ENCODE assay signal across 1 cellular context in the genomic region with DNA sequence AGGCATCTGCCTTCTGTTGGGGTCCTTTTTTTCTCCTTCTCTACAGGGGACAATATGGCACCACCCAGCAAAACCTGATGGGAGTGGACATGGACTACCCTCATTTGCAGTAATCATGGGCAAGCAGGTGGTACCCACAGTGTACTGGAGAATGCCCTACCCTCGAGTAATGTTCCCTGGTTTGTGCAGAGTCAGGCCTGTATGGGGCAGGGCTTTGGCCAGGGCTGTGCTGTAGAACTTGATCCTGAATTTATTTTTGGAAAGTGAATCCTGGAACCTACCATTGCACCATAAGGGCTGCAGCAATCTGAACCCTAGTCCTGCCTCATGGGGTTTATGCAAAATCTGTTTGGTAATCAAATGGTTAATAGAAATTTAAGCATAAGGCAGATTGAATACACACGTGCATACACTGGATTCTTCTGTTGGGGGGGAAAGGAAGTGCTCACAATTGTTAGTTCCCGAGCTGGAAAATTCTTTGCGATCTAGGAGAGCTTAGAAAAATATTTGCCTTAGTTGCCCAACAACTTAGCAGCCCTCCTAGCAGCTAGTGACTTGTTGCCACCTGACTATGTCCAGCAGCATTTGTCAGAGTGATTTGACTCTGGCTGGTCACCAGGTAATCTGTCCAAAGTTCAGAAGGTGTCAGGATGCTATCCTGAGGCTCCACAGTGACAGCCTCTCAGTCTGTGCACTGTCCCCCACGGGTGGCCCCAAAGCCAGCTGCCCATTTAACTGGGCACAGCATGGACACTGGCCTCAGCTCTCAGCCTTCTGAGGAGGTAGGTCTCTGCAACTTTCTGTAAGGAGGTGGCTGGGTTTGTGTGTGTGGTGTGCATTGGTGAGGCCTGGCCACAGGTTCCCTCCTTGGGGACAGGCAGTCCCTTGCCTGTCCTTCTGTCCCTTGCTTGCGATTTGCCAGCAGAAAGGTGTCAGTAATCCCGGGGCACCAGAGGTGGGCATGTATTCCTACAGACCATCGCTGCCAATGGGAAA.
TF ChIP-seq lines count a peak whose summit lies in the region.

No MANE protein-coding gene starts in this region.

TF ChIP-seq in HepG2, 621 proteins besides CTCF, POLR2A, EP300 and RAD21 (continued from another document and continues in another):
- TF ChIP-seq, protein P1, sequence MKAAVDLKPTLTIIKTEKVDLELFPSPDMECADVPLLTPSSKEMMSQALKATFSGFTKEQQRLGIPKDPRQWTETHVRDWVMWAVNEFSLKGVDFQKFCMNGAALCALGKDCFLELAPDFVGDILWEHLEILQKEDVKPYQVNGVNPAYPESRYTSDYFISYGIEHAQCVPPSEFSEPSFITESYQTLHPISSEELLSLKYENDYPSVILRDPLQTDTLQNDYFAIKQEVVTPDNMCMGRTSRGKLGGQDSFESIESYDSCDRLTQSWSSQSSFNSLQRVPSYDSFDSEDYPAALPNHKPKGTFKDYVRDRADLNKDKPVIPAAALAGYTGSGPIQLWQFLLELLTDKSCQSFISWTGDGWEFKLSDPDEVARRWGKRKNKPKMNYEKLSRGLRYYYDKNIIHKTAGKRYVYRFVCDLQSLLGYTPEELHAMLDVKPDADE (CRISPR knock-in tag; IDR thresholded peaks at IDR 0.05) = no peak
- TF ChIP-seq ZNF484 (CRISPR knock-in tag; IDR thresholded peaks at IDR 0.05; ENCODE audit: borderline replicate concordance, low read depth) = no peak
- no peak for TF ChIP-seq NFE2 (CRISPR knock-in tag; IDR thresholded peaks at IDR 0.05)
- TF ChIP-seq MAZ (IDR thresholded peaks at IDR 0.05; ENCODE audit: borderline replicate concordance, low read depth, low read length) = no peak
- TF ChIP-seq MAZ (CRISPR knock-in tag; IDR thresholded peaks at IDR 0.05; ENCODE audit: low read depth) = peak; percentile 32
- TF ChIP-seq ZBTB42 (CRISPR knock-in tag; IDR thresholded peaks at IDR 0.05) = no peak
- TF ChIP-seq MTA3 (CRISPR knock-in tag; IDR thresholded peaks at IDR 0.05) = no peak
- TF ChIP-seq SAP130 (CRISPR knock-in tag; IDR thresholded peaks at IDR 0.05; ENCODE audit: low read depth) = peak; percentile 95
- no peak for TF ChIP-seq FIP1L1 (IDR thresholded peaks at IDR 0.05; ENCODE audit: borderline replicate concordance, insufficient read depth, low read depth, low read length)
- TF ChIP-seq ZNF251 (CRISPR knock-in tag; IDR thresholded peaks at IDR 0.05) = no peak
- TF ChIP-seq, protein P2, sequence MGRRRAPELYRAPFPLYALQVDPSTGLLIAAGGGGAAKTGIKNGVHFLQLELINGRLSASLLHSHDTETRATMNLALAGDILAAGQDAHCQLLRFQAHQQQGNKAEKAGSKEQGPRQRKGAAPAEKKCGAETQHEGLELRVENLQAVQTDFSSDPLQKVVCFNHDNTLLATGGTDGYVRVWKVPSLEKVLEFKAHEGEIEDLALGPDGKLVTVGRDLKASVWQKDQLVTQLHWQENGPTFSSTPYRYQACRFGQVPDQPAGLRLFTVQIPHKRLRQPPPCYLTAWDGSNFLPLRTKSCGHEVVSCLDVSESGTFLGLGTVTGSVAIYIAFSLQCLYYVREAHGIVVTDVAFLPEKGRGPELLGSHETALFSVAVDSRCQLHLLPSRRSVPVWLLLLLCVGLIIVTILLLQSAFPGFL (CRISPR knock-in tag; IDR thresholded peaks at IDR 0.05) = no peak
- no peak for TF ChIP-seq ZNF841 (CRISPR knock-in tag; IDR thresholded peaks at IDR 0.05; ENCODE audit: borderline replicate concordance)
- TF ChIP-seq, protein P3, sequence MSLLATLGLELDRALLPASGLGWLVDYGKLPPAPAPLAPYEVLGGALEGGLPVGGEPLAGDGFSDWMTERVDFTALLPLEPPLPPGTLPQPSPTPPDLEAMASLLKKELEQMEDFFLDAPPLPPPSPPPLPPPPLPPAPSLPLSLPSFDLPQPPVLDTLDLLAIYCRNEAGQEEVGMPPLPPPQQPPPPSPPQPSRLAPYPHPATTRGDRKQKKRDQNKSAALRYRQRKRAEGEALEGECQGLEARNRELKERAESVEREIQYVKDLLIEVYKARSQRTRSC (CRISPR knock-in tag; IDR thresholded peaks at IDR 0.05; ENCODE audit: low read depth) = no peak
- no peak for TF ChIP-seq ZNF234 (CRISPR knock-in tag; conservative IDR thresholded peaks at IDR 0.05)
- peak; percentile 64 for TF ChIP-seq ASH2L (IDR thresholded peaks at IDR 0.05; ENCODE audit: insufficient read length, low read depth, low read length)
- TF ChIP-seq SRSF9 (IDR thresholded peaks at IDR 0.05; ENCODE audit: borderline replicate concordance, insufficient read depth, low read depth, low read length, poor library complexity, severe bottlenecking) = no peak
- TF ChIP-seq, protein P4, sequence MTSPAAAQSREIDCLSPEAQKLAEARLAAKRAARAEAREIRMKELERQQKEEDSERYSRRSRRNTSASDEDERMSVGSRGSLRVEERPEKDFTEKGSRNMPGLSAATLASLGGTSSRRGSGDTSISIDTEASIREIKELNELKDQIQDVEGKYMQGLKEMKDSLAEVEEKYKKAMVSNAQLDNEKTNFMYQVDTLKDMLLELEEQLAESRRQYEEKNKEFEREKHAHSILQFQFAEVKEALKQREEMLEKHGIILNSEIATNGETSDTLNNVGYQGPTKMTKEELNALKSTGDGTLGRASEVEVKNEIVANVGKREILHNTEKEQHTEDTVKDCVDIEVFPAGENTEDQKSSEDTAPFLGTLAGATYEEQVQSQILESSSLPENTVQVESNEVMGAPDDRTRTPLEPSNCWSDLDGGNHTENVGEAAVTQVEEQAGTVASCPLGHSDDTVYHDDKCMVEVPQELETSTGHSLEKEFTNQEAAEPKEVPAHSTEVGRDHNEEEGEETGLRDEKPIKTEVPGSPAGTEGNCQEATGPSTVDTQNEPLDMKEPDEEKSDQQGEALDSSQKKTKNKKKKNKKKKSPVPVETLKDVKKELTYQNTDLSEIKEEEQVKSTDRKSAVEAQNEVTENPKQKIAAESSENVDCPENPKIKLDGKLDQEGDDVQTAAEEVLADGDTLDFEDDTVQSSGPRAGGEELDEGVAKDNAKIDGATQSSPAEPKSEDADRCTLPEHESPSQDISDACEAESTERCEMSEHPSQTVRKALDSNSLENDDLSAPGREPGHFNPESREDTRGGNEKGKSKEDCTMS (CRISPR knock-in tag; conservative IDR thresholded peaks at IDR 0.05) = 0 out of 2 replicates have a peak, but pooled peaks have one; percentile 45
- TF ChIP-seq ZFYVE20 (CRISPR knock-in tag; IDR thresholded peaks at IDR 0.05; ENCODE audit: borderline replicate concordance, low read depth) = no peak
- TF ChIP-seq, protein P5, sequence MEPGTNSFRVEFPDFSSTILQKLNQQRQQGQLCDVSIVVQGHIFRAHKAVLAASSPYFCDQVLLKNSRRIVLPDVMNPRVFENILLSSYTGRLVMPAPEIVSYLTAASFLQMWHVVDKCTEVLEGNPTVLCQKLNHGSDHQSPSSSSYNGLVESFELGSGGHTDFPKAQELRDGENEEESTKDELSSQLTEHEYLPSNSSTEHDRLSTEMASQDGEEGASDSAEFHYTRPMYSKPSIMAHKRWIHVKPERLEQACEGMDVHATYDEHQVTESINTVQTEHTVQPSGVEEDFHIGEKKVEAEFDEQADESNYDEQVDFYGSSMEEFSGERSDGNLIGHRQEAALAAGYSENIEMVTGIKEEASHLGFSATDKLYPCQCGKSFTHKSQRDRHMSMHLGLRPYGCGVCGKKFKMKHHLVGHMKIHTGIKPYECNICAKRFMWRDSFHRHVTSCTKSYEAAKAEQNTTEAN (CRISPR knock-in tag; conservative IDR thresholded peaks at IDR 0.05) = peak; percentile 75
- TF ChIP-seq, protein P6, sequence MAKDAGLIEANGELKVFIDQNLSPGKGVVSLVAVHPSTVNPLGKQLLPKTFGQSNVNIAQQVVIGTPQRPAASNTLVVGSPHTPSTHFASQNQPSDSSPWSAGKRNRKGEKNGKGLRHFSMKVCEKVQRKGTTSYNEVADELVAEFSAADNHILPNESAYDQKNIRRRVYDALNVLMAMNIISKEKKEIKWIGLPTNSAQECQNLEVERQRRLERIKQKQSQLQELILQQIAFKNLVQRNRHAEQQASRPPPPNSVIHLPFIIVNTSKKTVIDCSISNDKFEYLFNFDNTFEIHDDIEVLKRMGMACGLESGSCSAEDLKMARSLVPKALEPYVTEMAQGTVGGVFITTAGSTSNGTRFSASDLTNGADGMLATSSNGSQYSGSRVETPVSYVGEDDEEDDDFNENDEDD (CRISPR knock-in tag; IDR thresholded peaks at IDR 0.05; ENCODE audit: borderline replicate concordance) = peak; percentile 25; the same call in 1 of the 2 replicates
- no peak for TF ChIP-seq CC2D1A (CRISPR knock-in tag; IDR thresholded peaks at IDR 0.05)
- peak; percentile 55; the same call in 1 of the 2 replicates for TF ChIP-seq ZSCAN21 (CRISPR knock-in tag; IDR thresholded peaks at IDR 0.05; ENCODE audit: borderline replicate concordance)
- TF ChIP-seq HCFC1 (IDR thresholded peaks at IDR 0.05; ENCODE audit: low read depth, low read length) = no peak
- peak; percentile 81 for TF ChIP-seq ZSCAN22 (CRISPR knock-in tag; IDR thresholded peaks at IDR 0.05)
- peak; percentile 99 for TF ChIP-seq ZNF761 (CRISPR knock-in tag; conservative IDR thresholded peaks at IDR 0.05)
- no peak; the same call in 1 of the 2 replicates for TF ChIP-seq ZSCAN31 (CRISPR knock-in tag; IDR thresholded peaks at IDR 0.05; ENCODE audit: low read depth)
- no peak for TF ChIP-seq HES4 (CRISPR knock-in tag; IDR thresholded peaks at IDR 0.05; ENCODE audit: borderline replicate concordance)
- TF ChIP-seq ZFP37 (CRISPR knock-in tag; IDR thresholded peaks at IDR 0.05; ENCODE audit: borderline replicate concordance) = no peak
- TF ChIP-seq, protein P7, sequence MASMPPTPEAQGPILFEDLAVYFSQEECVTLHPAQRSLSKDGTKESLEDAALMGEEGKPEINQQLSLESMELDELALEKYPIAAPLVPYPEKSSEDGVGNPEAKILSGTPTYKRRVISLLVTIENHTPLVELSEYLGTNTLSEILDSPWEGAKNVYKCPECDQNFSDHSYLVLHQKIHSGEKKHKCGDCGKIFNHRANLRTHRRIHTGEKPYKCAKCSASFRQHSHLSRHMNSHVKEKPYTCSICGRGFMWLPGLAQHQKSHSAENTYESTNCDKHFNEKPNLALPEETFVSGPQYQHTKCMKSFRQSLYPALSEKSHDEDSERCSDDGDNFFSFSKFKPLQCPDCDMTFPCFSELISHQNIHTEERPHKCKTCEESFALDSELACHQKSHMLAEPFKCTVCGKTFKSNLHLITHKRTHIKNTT (CRISPR knock-in tag; IDR thresholded peaks at IDR 0.05) = no peak
- TF ChIP-seq GPN1 (CRISPR knock-in tag; IDR thresholded peaks at IDR 0.05; ENCODE audit: borderline replicate concordance) = no peak
- TF ChIP-seq, protein P8, sequence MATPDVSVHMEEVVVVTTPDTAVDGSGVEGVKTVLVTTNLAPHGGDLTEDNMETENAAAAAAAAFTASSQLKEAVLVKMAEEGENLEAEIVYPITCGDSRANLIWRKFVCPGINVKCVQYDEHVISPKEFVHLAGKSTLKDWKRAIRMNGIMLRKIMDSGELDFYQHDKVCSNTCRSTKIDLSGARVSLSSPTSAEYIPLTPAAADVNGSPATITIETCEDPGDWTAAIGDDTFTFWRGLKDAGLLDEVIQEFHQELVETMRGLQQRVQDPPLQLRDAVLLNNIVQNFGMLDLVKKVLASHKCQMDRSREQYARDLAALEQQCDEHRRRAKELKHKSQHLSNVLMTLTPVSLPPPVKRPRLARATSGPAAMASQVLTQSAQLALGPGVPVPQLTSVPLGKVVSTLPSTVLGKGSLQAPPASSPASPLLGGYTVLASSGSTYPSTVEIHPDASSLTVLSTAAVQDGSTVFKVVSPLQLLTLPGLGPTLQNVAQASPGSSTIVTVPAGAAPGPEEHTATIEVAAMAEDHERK (CRISPR knock-in tag; IDR thresholded peaks at IDR 0.05; ENCODE audit: low read depth) = no peak
- no peak for TF ChIP-seq ZBTB7A (CRISPR knock-in tag; IDR thresholded peaks at IDR 0.05)
- TF ChIP-seq HNRNPL (IDR thresholded peaks at IDR 0.05; ENCODE audit: low read depth, low read length) = peak; percentile 89
- no peak for TF ChIP-seq ZBTB8A (CRISPR knock-in tag; IDR thresholded peaks at IDR 0.05; ENCODE audit: borderline replicate concordance, low read depth)
- no peak; the same call in 1 of the 2 replicates for TF ChIP-seq ZNF230 (CRISPR knock-in tag; IDR thresholded peaks at IDR 0.05)
- TF ChIP-seq, protein P9, sequence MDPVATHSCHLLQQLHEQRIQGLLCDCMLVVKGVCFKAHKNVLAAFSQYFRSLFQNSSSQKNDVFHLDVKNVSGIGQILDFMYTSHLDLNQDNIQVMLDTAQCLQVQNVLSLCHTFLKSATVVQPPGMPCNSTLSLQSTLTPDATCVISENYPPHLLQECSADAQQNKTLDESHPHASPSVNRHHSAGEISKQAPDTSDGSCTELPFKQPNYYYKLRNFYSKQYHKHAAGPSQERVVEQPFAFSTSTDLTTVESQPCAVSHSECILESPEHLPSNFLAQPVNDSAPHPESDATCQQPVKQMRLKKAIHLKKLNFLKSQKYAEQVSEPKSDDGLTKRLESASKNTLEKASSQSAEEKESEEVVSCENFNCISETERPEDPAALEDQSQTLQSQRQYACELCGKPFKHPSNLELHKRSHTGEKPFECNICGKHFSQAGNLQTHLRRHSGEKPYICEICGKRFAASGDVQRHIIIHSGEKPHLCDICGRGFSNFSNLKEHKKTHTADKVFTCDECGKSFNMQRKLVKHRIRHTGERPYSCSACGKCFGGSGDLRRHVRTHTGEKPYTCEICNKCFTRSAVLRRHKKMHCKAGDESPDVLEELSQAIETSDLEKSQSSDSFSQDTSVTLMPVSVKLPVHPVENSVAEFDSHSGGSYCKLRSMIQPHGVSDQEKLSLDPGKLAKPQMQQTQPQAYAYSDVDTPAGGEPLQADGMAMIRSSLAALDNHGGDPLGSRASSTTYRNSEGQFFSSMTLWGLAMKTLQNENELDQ (CRISPR knock-in tag; IDR thresholded peaks at IDR 0.05; ENCODE audit: borderline replicate concordance) = no peak
- TF ChIP-seq ZNF317 (CRISPR knock-in tag; IDR thresholded peaks at IDR 0.05) = no peak
- TF ChIP-seq ZNF333 (CRISPR knock-in tag; IDR thresholded peaks at IDR 0.05; ENCODE audit: borderline replicate concordance) = no peak
- TF ChIP-seq ZNF44 (CRISPR knock-in tag; IDR thresholded peaks at IDR 0.05) = no peak
- peak; percentile 96 for TF ChIP-seq ZNF460 (CRISPR knock-in tag; IDR thresholded peaks at IDR 0.05; ENCODE audit: borderline replicate concordance)
- peak; percentile 40; the same call in 1 of the 2 replicates for TF ChIP-seq FOXK1 (CRISPR knock-in tag; IDR thresholded peaks at IDR 0.05; ENCODE audit: borderline replicate concordance, low read depth)
- no peak for TF ChIP-seq ZNF10 (CRISPR knock-in tag; IDR thresholded peaks at IDR 0.05; ENCODE audit: borderline replicate concordance, low read depth)
- no peak for TF ChIP-seq TBP (CRISPR knock-in tag; IDR thresholded peaks at IDR 0.05)
- peak; percentile 95 for TF ChIP-seq CEBPB (IDR thresholded peaks at IDR 0.05; ENCODE audit: borderline replicate concordance, low read depth, low read length)
- TF ChIP-seq, protein P10, sequence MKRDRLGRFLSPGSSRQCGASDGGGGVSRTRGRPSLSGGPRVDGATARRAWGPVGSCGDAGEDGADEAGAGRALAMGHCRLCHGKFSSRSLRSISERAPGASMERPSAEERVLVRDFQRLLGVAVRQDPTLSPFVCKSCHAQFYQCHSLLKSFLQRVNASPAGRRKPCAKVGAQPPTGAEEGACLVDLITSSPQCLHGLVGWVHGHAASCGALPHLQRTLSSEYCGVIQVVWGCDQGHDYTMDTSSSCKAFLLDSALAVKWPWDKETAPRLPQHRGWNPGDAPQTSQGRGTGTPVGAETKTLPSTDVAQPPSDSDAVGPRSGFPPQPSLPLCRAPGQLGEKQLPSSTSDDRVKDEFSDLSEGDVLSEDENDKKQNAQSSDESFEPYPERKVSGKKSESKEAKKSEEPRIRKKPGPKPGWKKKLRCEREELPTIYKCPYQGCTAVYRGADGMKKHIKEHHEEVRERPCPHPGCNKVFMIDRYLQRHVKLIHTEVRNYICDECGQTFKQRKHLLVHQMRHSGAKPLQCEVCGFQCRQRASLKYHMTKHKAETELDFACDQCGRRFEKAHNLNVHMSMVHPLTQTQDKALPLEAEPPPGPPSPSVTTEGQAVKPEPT (CRISPR knock-in tag; IDR thresholded peaks at IDR 0.05; ENCODE audit: low read depth) = no peak
- peak; percentile 70; the same call in 1 of the 2 replicates for TF ChIP-seq DPF2 (CRISPR knock-in tag; IDR thresholded peaks at IDR 0.05; ENCODE audit: borderline replicate concordance, low read depth)
